Comparison of ENCODE assay signal across 18 cellular contexts in genomic region chr11:115333951-115334350, GRCh38.
DNase-seq lines count a peak whose midpoint lies in the region; ATAC-seq, FAIRE-seq and TF ChIP-seq lines count a peak whose summit lies in the region.
"Had no signal": no experiment of that assay in that cellular context is flagged by ENCODE, and none has a peak within 500 bp of the region (broad histone marks: within the 10 kb centered on the region; RNA-seq: fewer than 3 reads in every experiment).

No MANE protein-coding gene starts in this region.

- H3K4me2 ChIP-seq in Karpas-422 (ENCODE audit: low read depth, low read length, poor library complexity, severe bottlenecking): no peak overlapping the region
- H3K4me2 ChIP-seq: A549, BLaER1 had no signal

- ATAC-seq in gastroesophageal sphincter: no peak
- ATAC-seq: A549, GM12878 had no signal

- H3K9ac ChIP-seq in Karpas-422 (ENCODE audit: low read length): no peak overlapping the region
- H3K9ac ChIP-seq: BLaER1, GM23248 had no signal

- TF ChIP-seq CTCF in LNCaP clone FGC (IDR thresholded peaks at IDR 0.05; ENCODE audit: control insufficient read depth, extremely low read depth, insufficient read depth) (no peak), VCaP (conservative IDR thresholded peaks at IDR 0.05) (no peak), GM10266 (IDR thresholded peaks at IDR 0.05; ENCODE audit: control insufficient read depth, insufficient read depth, low read depth, missing control alignments) (no peak), gastroesophageal sphincter (IDR thresholded peaks at IDR 0.05) (no peak)

- H3K4me1 ChIP-seq in Karpas-422 (ENCODE audit: low read length) (no peaks in the 10 kb centered on the region), gastroesophageal sphincter (no peaks in the 10 kb centered on the region)
- H3K4me1 ChIP-seq: BLaER1, HAP-1 had no signal

- H3K36me3 ChIP-seq in Karpas-422 (ENCODE audit: insufficient read depth, low read length) (no peaks in the 10 kb centered on the region), gastroesophageal sphincter (no peaks in the 10 kb centered on the region)
- H3K36me3 ChIP-seq: BLaER1, HAP-1 had no signal

- no peak for TF ChIP-seq EP300 in gastroesophageal sphincter (IDR thresholded peaks at IDR 0.05)

- DNase-seq in NCI-H1417 (lab: John Stamatoyannopoulos, UW) (peak in 2 of 3 experiments; percentile 37 to 55), NCI-H1417 treated with DMSO at 0.1 percent for 48 hours (lab: John Stamatoyannopoulos, UW) (no peak), LNCaP clone FGC (ENCODE audit: low read depth) (peak; percentile 52), urothelium cell line (ENCODE audit: low spot score) (no peak), GM10266 (ENCODE audit: extremely low spot score) (no peak), Karpas-422 (no peak)
- DNase-seq: CD4-positive, alpha-beta memory T cell; DMS79; GF-D8; GM23248 had no signal

- H3K27ac ChIP-seq in VCaP (peak overlapping the region; percentile 12; the same call in 1 of the 2 replicates), Karpas-422 (ENCODE audit: low read length) (no peak overlapping the region), gastroesophageal sphincter (no peak overlapping the region)
- H3K27ac ChIP-seq: 22Rv1, A549, BLaER1, GM23248 had no signal

- no peak for TF ChIP-seq POLR2A in gastroesophageal sphincter (IDR thresholded peaks at IDR 0.05)

- FAIRE-seq in urothelium cell line (lab: Jason Lieb, UNC): peak; percentile 59
- FAIRE-seq: A549, GM12878, GM19239 had no signal

- H3K27me3 ChIP-seq in Karpas-422 (ENCODE audit: low read length) (no peaks in the 10 kb centered on the region), gastroesophageal sphincter (no peaks in the 10 kb centered on the region)
- H3K27me3 ChIP-seq: BLaER1 had no signal

- no peaks in the 10 kb centered on the region for H4K20me1 ChIP-seq in Karpas-422 (ENCODE audit: insufficient read depth, low read depth, low read length)
- H4K20me1 ChIP-seq: BLaER1 had no signal

- no peak overlapping the region for H3K4me3 ChIP-seq in LNCaP clone FGC (ENCODE audit: low read depth, low read length)
- H3K4me3 ChIP-seq in Karpas-422 (ENCODE audit: low read length): no peak overlapping the region
- no peak overlapping the region for H3K4me3 ChIP-seq in gastroesophageal sphincter
- H3K4me3 ChIP-seq: A549, BLaER1, GM12878, GM23248, HAP-1 had no signal

- H2AFZ ChIP-seq in Karpas-422 (ENCODE audit: low read length): no peak overlapping the region
- H2AFZ ChIP-seq: GM23248 had no signal

- no peaks in the 10 kb centered on the region for H3K9me3 ChIP-seq in Karpas-422 (ENCODE audit: low read length)
- no peaks in the 10 kb centered on the region for H3K9me3 ChIP-seq in gastroesophageal sphincter
- H3K9me3 ChIP-seq: A549, HAP-1 had no signal

- no peaks in the 10 kb centered on the region for H3K79me2 ChIP-seq in Karpas-422 (ENCODE audit: low read length)

- no peaks in the 10 kb centered on the region for H3K9me2 ChIP-seq in Karpas-422 (replicated peaks; ENCODE audit: insufficient read depth, low read length)

Comparison
In these comparisons a context has a peak if more than half of its experiments do, and no peak if none do; other contexts are left out.
1. DNase-seq: peak in NCI-H1417 (2 of 3) and LNCaP clone FGC (single experiment); none in NCI-H1417 treated with DMSO at 0.1 percent for 48 hours (single experiment), urothelium cell line (single experiment), GM10266 (single experiment) and Karpas-422 (single experiment).